ENCODE assay signal across 9 cellular contexts in the genomic region with DNA sequence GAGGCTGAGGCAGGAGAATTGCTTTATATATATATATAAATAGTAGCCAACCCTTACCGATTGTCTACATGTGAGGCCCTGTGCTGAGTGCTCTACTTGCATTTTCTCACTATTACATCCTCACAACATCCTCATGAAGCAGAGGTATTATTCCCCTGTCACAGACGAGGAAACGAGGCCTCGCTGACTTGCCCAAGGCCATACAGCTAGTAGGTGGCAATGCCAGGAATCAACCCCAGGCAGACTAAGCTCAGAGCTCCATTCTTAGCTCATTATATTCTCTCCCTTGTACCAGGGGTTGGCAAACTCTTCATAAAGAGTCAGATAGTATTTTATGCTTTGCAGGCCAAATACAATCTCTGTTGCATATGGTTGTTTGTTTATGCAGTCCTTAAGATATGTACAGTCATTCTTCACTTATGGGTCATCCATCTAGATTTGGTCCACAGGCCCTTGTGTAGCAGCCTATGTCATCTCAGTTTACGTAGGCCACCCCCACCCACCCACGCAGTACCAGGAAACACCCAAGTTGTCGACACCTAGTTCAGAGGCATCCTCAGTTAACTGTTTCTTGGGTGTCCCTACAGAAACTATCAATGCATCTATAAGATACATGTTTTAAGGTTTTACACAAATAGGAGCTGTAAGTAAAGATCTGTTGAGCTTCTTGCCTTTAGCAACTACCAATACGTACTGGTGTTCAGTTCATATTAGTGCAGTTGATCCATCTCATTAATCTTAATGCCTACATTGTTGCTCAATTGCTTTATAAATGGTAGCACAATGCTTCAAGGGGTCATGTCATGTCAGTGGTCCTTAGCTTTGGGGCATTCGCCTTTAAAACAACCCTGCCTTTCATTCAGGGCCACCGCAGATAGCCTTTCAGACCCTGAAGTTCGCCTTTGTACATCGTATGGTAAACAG. TPM values are rescaled to one million over a fixed set of nuclear protein-coding genes. Genes with fewer than 3 reads are reported as not detected.
DNase-seq lines count a peak whose midpoint lies in the region; ATAC-seq lines count a peak whose summit lies in the region.
"Had no signal": no experiment of that assay in that cellular context is flagged by ENCODE, and none has a peak within 500 bp of the region (broad histone marks: within the 10 kb centered on the region; RNA-seq: fewer than 3 reads in every experiment).

No MANE protein-coding gene starts in this region.

- H3K4me1 Mint-ChIP-seq in activated naive CD8-positive, alpha-beta T cell treated with anti-CD3 and anti-CD28 coated beads for 36 hours = peaks cover 74% of the 10 kb centered on the region
- peaks cover 50 to 92% (median 81%) of the 10 kb centered on the region in 7 donors for H3K4me1 Mint-ChIP-seq in naive thymus-derived CD4-positive, alpha-beta T cell
- H3K4me1 Mint-ChIP-seq in stimulated activated naive CD8-positive, alpha-beta T cell treated with anti-CD3 and anti-CD28 coated beads, Interleukin-15, Interleukin-2, amounts not matched to agents 100 ng/mL and 50 ng/mL, for 24 hours (ENCODE audit: low read depth) = peaks cover 87% of the 10 kb centered on the region

- peak overlapping the region; percentile 33 for H3K4me3 ChIP-seq in naive thymus-derived CD4-positive, alpha-beta T cell (ENCODE audit: low read length)
- H3K4me3 ChIP-seq: adrenal gland had no signal

- peak; percentile 36 to 39 for DNase-seq in activated CD4-positive, alpha-beta T cell treated with anti-CD3 and anti-CD28 coated beads for 24 hours (ENCODE audit: low read depth in 2 of 2)
- DNase-seq in activated naive CD8-positive, alpha-beta T cell treated with anti-CD3 and anti-CD28 coated beads for 36 hours = peak; percentile 56
- DNase-seq in naive thymus-derived CD4-positive, alpha-beta T cell = peak in 7 of 9 donors; percentile 42 to 69 (median 53)
- no peak for DNase-seq in D341Med (ENCODE audit: low spot score)
- DNase-seq: NCI-H1105 had no signal

- peaks cover 5% of the 10 kb centered on the region for H3K9me3 Mint-ChIP-seq in activated naive CD8-positive, alpha-beta T cell treated with anti-CD3 and anti-CD28 coated beads for 36 hours
- H3K9me3 Mint-ChIP-seq in naive thymus-derived CD4-positive, alpha-beta T cell = peaks cover 0 to 12% (median 0%) of the 10 kb centered on the region in 11 donors
- no peaks in the 10 kb centered on the region for H3K9me3 Mint-ChIP-seq in stimulated activated naive CD8-positive, alpha-beta T cell treated with anti-CD3 and anti-CD28 coated beads, Interleukin-15, Interleukin-2, amounts not matched to agents 100 ng/mL and 50 ng/mL, for 24 hours

- peak; percentile 55 for ATAC-seq in naive thymus-derived CD4-positive, alpha-beta T cell
- ATAC-seq in HG03457 (IDR thresholded peaks at IDR 0.05; ENCODE audit: unreplicated experiment) = no peak
- ATAC-seq in HG03520 (IDR thresholded peaks at IDR 0.05; ENCODE audit: unreplicated experiment) = no peak

- CTCF ChIA-PET in naive thymus-derived CD4-positive, alpha-beta T cell (lab: Charles Lee) = interaction anchor here (1.0 to 1.3 kb wide), 2 partner anchors 13 to 16 kb away, joined by 3 to 4 read pairs; no protein-coding TSS in a partner anchor

- H3K36me3 ChIP-seq in naive thymus-derived CD4-positive, alpha-beta T cell (ENCODE audit: control insufficient read depth in 2 of 3, insufficient read depth in 3 of 3, low read length in 3 of 3) = no peaks in the 10 kb centered on the region
- H3K36me3 ChIP-seq: adrenal gland had no signal

- no peaks in the 10 kb centered on the region for H3K9me3 ChIP-seq in naive thymus-derived CD4-positive, alpha-beta T cell (ENCODE audit: control insufficient read depth in 2 of 3, low read length in 3 of 3)
- H3K9me3 ChIP-seq: adrenal gland had no signal

- peaks cover 40% of the 10 kb centered on the region for H3K36me3 Mint-ChIP-seq in activated naive CD8-positive, alpha-beta T cell treated with anti-CD3 and anti-CD28 coated beads for 36 hours
- peaks cover 0 to 41% (median 8%) of the 10 kb centered on the region in 5 donors for H3K36me3 Mint-ChIP-seq in naive thymus-derived CD4-positive, alpha-beta T cell
- peaks cover 43% of the 10 kb centered on the region for H3K36me3 Mint-ChIP-seq in stimulated activated naive CD8-positive, alpha-beta T cell treated with anti-CD3 and anti-CD28 coated beads, Interleukin-15, Interleukin-2, amounts not matched to agents 100 ng/mL and 50 ng/mL, for 24 hours (ENCODE audit: low read depth)

- peak overlapping the region; percentile 83 for H3K27ac Mint-ChIP-seq in activated naive CD8-positive, alpha-beta T cell treated with anti-CD3 and anti-CD28 coated beads for 36 hours
- peak overlapping the region; percentile 86 to 98 (median 97) for H3K27ac Mint-ChIP-seq in naive thymus-derived CD4-positive, alpha-beta T cell
- peak overlapping the region; percentile 74 for H3K27ac Mint-ChIP-seq in stimulated activated naive CD8-positive, alpha-beta T cell treated with anti-CD3 and anti-CD28 coated beads, Interleukin-15, Interleukin-2, amounts not matched to agents 100 ng/mL and 50 ng/mL, for 24 hours

- intact Hi-C loops in naive thymus-derived CD4-positive, alpha-beta T cell (cut with micrococcal nuclease) = loop anchor here in 1 of 2 donors (1.0 to 5.0 kb wide), 2 partner anchors 48 to 982 kb away; no protein-coding TSS in a partner anchor

- POLR2A ChIA-PET in naive thymus-derived CD4-positive, alpha-beta T cell (lab: Charles Lee) = interaction anchor here (0.8 to 5.5 kb wide), 9 partner anchors 8 to 983 kb away, joined by 3 to 67 read pairs (median 9); partner anchors contain the start of genes AURKA, CSTF1 and RTF2

- H3K27me3 Mint-ChIP-seq in activated naive CD8-positive, alpha-beta T cell treated with anti-CD3 and anti-CD28 coated beads for 36 hours = no peaks in the 10 kb centered on the region
- H3K27me3 Mint-ChIP-seq in naive thymus-derived CD4-positive, alpha-beta T cell = no peaks in the 10 kb centered on the region
- H3K27me3 Mint-ChIP-seq in stimulated activated naive CD8-positive, alpha-beta T cell treated with anti-CD3 and anti-CD28 coated beads, Interleukin-15, Interleukin-2, amounts not matched to agents 100 ng/mL and 50 ng/mL, for 24 hours = no peaks in the 10 kb centered on the region

- no peaks in the 10 kb centered on the region for H3K27me3 ChIP-seq in naive thymus-derived CD4-positive, alpha-beta T cell (ENCODE audit: control insufficient read depth in 2 of 2, insufficient read depth in 2 of 2, low read length in 2 of 2)
- H3K27me3 ChIP-seq: adrenal gland had no signal

- H3K4me3 Mint-ChIP-seq in activated naive CD8-positive, alpha-beta T cell treated with anti-CD3 and anti-CD28 coated beads for 36 hours = peak overlapping the region; percentile 27
- H3K4me3 Mint-ChIP-seq in naive thymus-derived CD4-positive, alpha-beta T cell = peak overlapping the region; percentile 75 to 97 (median 86)
- peak overlapping the region; percentile 17 for H3K4me3 Mint-ChIP-seq in stimulated activated naive CD8-positive, alpha-beta T cell treated with anti-CD3 and anti-CD28 coated beads, Interleukin-15, Interleukin-2, amounts not matched to agents 100 ng/mL and 50 ng/mL, for 24 hours

- H3K27ac ChIP-seq in naive thymus-derived CD4-positive, alpha-beta T cell (ENCODE audit: low read depth, low read length) = peak overlapping the region; percentile 78
- H3K27ac ChIP-seq: adrenal gland had no signal

- H3K4me1 ChIP-seq in naive thymus-derived CD4-positive, alpha-beta T cell (ENCODE audit: control insufficient read depth in 2 of 2, insufficient read depth in 2 of 2, low read length in 2 of 2) = peaks cover 33 to 63% of the 10 kb centered on the region in 2 donors

RNA-seq across cellular contexts. Expression of gene CASS4, which starts 3.0 kb away (rescaled TPM):
- 1 to 10 TPM; 3.0 to 3.4 TPM for total RNA-seq in activated naive CD8-positive, alpha-beta T cell treated with anti-CD3 and anti-CD28 coated beads for 36 hours
- total RNA-seq in naive thymus-derived CD4-positive, alpha-beta T cell = 10 to 100 TPM in 4 of 5 experiments, 1 to 10 TPM in 1; 8.0 to 16.9 (median 14.3) TPM
- polyA plus RNA-seq in naive thymus-derived CD4-positive, alpha-beta T cell = 10 to 100 TPM in 1 of 2 donors, 1 to 10 TPM in 1; 6.8 to 10.7 TPM

RNA-seq across cellular contexts. Expression of gene CSTF1, which starts 22.7 kb away (rescaled TPM):
- total RNA-seq in activated naive CD8-positive, alpha-beta T cell treated with anti-CD3 and anti-CD28 coated beads for 36 hours = 10 to 100 TPM; 66.4 to 69.8 TPM
- 10 to 100 TPM; 16.4 to 50.7 (median 46.7) TPM for total RNA-seq in naive thymus-derived CD4-positive, alpha-beta T cell
- 10 to 100 TPM; 31.5 to 35.9 TPM for polyA plus RNA-seq in naive thymus-derived CD4-positive, alpha-beta T cell

RNA-seq across cellular contexts. Expression of gene AURKA, which starts 23.1 kb away (rescaled TPM):
- 10 to 100 TPM; 83.6 to 85.1 TPM for total RNA-seq in activated naive CD8-positive, alpha-beta T cell treated with anti-CD3 and anti-CD28 coated beads for 36 hours
- total RNA-seq in naive thymus-derived CD4-positive, alpha-beta T cell = 10 to 100 TPM in 1 of 5 experiments, 1 to 10 TPM in 3, under 1 TPM in 1; 0.95 to 44.1 (median 1.2) TPM
- under 1 TPM; 0.43 to 0.64 TPM for polyA plus RNA-seq in naive thymus-derived CD4-positive, alpha-beta T cell

RNA-seq across cellular contexts. Expression of gene RTF2, which starts 53.3 kb away (rescaled TPM):
- total RNA-seq in activated naive CD8-positive, alpha-beta T cell treated with anti-CD3 and anti-CD28 coated beads for 36 hours = 10 to 100 TPM; 70.3 to 76.3 TPM
- total RNA-seq in naive thymus-derived CD4-positive, alpha-beta T cell = 100 to 1,000 TPM in 1 of 5 experiments, 10 to 100 TPM in 4; 62.5 to 118 (median 72.0) TPM
- polyA plus RNA-seq in naive thymus-derived CD4-positive, alpha-beta T cell = 100 to 1,000 TPM; 156 to 157 TPM

RNA-seq across cellular contexts. Expression of gene FAM210B, which starts 56.3 kb away (rescaled TPM):
- total RNA-seq in activated naive CD8-positive, alpha-beta T cell treated with anti-CD3 and anti-CD28 coated beads for 36 hours = 1 to 10 TPM; 5.0 to 5.2 TPM
- 10 to 100 TPM in 4 of 5 experiments, 1 to 10 TPM in 1; 8.1 to 31.8 (median 19.4) TPM for total RNA-seq in naive thymus-derived CD4-positive, alpha-beta T cell
- 10 to 100 TPM; 40.7 to 43.2 TPM for polyA plus RNA-seq in naive thymus-derived CD4-positive, alpha-beta T cell

Comparison
In these comparisons a context has a peak if more than half of its experiments do, and no peak if none do; other contexts are left out.
1. H3K4me3 Mint-ChIP-seq: peak in every context shown above with its lines; median percentile 86 in naive thymus-derived CD4-positive, alpha-beta T cell; 27 in activated naive CD8-positive, alpha-beta T cell treated with anti-CD3 and anti-CD28 coated beads for 36 hours; 17 in stimulated activated naive CD8-positive, alpha-beta T cell treated with anti-CD3 and anti-CD28 coated beads, Interleukin-15, Interleukin-2, amounts not matched to agents 100 ng/mL and 50 ng/mL, for 24 hours.